24 cellular contexts compared by ENCODE assay signal in the genomic region with DNA sequence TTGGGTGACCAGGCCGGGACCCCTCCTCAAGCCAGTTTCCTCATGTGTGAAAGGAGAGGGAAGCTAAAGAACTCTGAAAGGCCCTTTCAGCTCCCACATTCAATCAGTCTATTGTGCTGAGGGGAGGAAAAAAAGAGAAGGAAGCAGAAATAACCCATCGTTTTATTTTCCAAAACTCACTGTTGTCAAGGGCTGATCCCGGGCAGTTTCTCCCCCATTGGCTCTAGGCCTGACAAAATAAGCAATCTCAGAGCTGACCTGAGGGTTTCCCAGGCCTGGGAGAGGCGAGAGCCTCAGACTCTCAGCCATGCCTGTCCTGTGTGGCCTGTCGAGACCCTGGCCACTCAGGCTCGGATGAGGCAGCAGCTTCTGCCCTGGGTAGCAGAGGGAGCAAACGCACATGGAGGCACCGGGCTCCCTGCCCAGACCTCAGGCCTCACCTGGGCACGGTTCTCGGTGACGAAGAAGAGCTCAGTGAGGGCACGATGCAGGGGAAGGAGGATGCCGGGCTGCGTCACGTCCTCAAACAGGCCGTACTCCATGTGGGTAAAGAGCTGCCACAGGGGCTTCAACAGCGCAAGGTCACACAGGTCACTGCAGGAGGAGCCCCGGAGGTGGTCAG. TPM values are rescaled to one million over a fixed set of nuclear protein-coding genes. Genes with fewer than 3 reads are reported as not detected.
A peak's percentile ranks its signal among the peaks of the same experiment; 100 is the strongest.
DNase-seq lines count a peak whose midpoint lies in the region; ATAC-seq and TF ChIP-seq lines count a peak whose summit lies in the region.
"Had no signal": no experiment of that assay in that cellular context is flagged by ENCODE, and none has a peak within 500 bp of the region (broad histone marks: within the 10 kb centered on the region; RNA-seq: fewer than 3 reads in every experiment).

No MANE protein-coding gene starts in this region.

- H2BK120ac ChIP-seq in IMR-90 (ENCODE audit: low read depth, low read length): 0 out of 2 replicates have a peak overlapping the region, but pooled peaks have one; percentile 57

- in situ Hi-C loops in IMR-90 (cut with MboI; ENCODE audit: low sequenced_read_pairs): loop anchor here (5.0 to 25.0 kb wide), 2 partner anchors 97 to 272 kb away; no protein-coding TSS in a partner anchor

- no peak overlapping the region; the same call in 2 of the 3 replicates for H2BK15ac ChIP-seq in IMR-90 (ENCODE audit: low read depth, low read length)

- no peak for TF ChIP-seq CTCF in IMR-90 (conservative IDR thresholded peaks at IDR 0.05; ENCODE audit: low read depth, low read length)
- no peak for TF ChIP-seq CTCF in coronary artery (IDR thresholded peaks at IDR 0.05)
- no peak for TF ChIP-seq CTCF in nephron (IDR thresholded peaks at IDR 0.05; ENCODE audit: unreplicated experiment in 3 of 3)
- no peak for TF ChIP-seq CTCF in adrenal gland (IDR thresholded peaks at IDR 0.05)

- H3K4me3 Mint-ChIP-seq in nephron: no peak overlapping the region
- H3K4me3 Mint-ChIP-seq: activated naive CD4-positive, alpha-beta T cell treated with anti-CD3 and anti-CD28 coated beads for 36 hours; CD14-positive monocyte; H9; mesothelial cell of epicardium; T-helper 2 cell treated with Interferon-gamma antibody and Interleukin-4, amounts not matched to agents 5 μg/mL and 100 μg/mL, for 36 hours had no signal

- H3K27me3 Mint-ChIP-seq in nephron (ENCODE audit: low read depth): no peaks in the 10 kb centered on the region

- H3K36me3 Mint-ChIP-seq in nephron (ENCODE audit: low read depth): peaks cover 62% of the 10 kb centered on the region

- BruUV-seq in IMR-90 (replicated peaks; lab: Mats Ljungman, UMichigan): no TSS peak

- H4K5ac ChIP-seq in IMR-90 (ENCODE audit: low read depth, low read length): no peak overlapping the region

- peak overlapping the region in 1 of 2 experiments; percentile 19; a peak in 1 of 4 replicates for H4K8ac ChIP-seq in IMR-90 (ENCODE audit: low read depth in 2 of 2, low read length in 2 of 2)

- peaks cover 23% of the 10 kb centered on the region for H3K4me1 ChIP-seq in IMR-90 (ENCODE audit: control insufficient read depth, insufficient read depth, low read length)
- H3K4me1 ChIP-seq in adrenal gland (replicated peaks in 1 of 2): peaks cover 0 to 6% of the 10 kb centered on the region in 2 donors
- H3K4me1 ChIP-seq: uterus had no signal

- H4K20me1 ChIP-seq in IMR-90 (ENCODE audit: insufficient read depth, low read length): peaks cover 19% of the 10 kb centered on the region

- peaks cover 0 to 26% of the 10 kb centered on the region in 2 experiments; a peak in 2 of 4 replicates for H3K79me1 ChIP-seq in IMR-90 (ENCODE audit: low read depth in 1 of 2, low read length in 2 of 2)

- POLR2A ChIA-PET in IMR-90 (lab: Charles Lee; ENCODE audit: unreplicated experiment): no interaction called here

- no peak overlapping the region for H3K4me3 ChIP-seq in IMR-90 (ENCODE audit: insufficient read depth, low read depth, low read length)
- no peak overlapping the region for H3K4me3 ChIP-seq in coronary artery
- no peak overlapping the region for H3K4me3 ChIP-seq in adrenal gland
- H3K4me3 ChIP-seq: SK-N-MC, uterus had no signal

- H3K9ac ChIP-seq in IMR-90 (ENCODE audit: low read depth, low read length): no peak overlapping the region

- H4K91ac ChIP-seq in IMR-90 (ENCODE audit: insufficient read depth, low read depth, low read length): peak overlapping the region; percentile 3; the same call in 1 of the 2 replicates

- no peaks in the 10 kb centered on the region for H3K27me3 ChIP-seq in IMR-90 (ENCODE audit: control insufficient read depth, insufficient read depth, low read length)
- H3K27me3 ChIP-seq in adrenal gland: no peaks in the 10 kb centered on the region
- H3K27me3 ChIP-seq: uterus had no signal

- no peak for TF ChIP-seq RAD21 in IMR-90 (IDR thresholded peaks at IDR 0.05; ENCODE audit: low read length)

- peak overlapping the region; percentile 8 for H3K4ac ChIP-seq in IMR-90 (ENCODE audit: low read depth, low read length)

- peak; percentile 16; the same call in 1 of the 2 replicates for ATAC-seq in IMR-90 (ENCODE audit: low read depth)
- ATAC-seq: HepG2, left lobe of liver had no signal

- no peaks in the 10 kb centered on the region for H3K9me3 Mint-ChIP-seq in nephron
- H3K9me3 Mint-ChIP-seq: activated naive CD4-positive, alpha-beta T cell treated with anti-CD3 and anti-CD28 coated beads for 36 hours; H9; mesothelial cell of epicardium; T-helper 2 cell treated with Interferon-gamma antibody and Interleukin-4, amounts not matched to agents 5 μg/mL and 100 μg/mL, for 36 hours had no signal

- no peak overlapping the region for H2AK9ac ChIP-seq in IMR-90 (replicated peaks; ENCODE audit: low read depth, low read length, poor library complexity)

- H3K18ac ChIP-seq in IMR-90 (ENCODE audit: low read depth, low read length): no peak overlapping the region; the same call in 1 of the 2 replicates

- H3K14ac ChIP-seq in IMR-90 (replicated peaks; ENCODE audit: low read depth, low read length): 0 out of 2 replicates have a peak overlapping the region, but pooled peaks have one; percentile 66

- H3K36me3 ChIP-seq in IMR-90 (ENCODE audit: control insufficient read depth, insufficient read depth, low read length): peaks cover 48% of the 10 kb centered on the region
- H3K36me3 ChIP-seq in adrenal gland (replicated peaks in 1 of 2): peaks cover 0 to 81% of the 10 kb centered on the region in 2 donors
- H3K36me3 ChIP-seq: uterus had no signal

- H3K27ac Mint-ChIP-seq in nephron: peak overlapping the region in 2 of 3 experiments; percentile 55 to 80
- H3K27ac Mint-ChIP-seq: activated naive CD4-positive, alpha-beta T cell treated with anti-CD3 and anti-CD28 coated beads for 36 hours; CD14-positive monocyte; mesothelial cell of epicardium; T-helper 2 cell treated with Interferon-gamma antibody and Interleukin-4, amounts not matched to agents 5 μg/mL and 100 μg/mL, for 36 hours had no signal

- peak; percentile 62 for DNase-seq in IMR-90
- no peak for DNase-seq in coronary artery (ENCODE audit: low spot score)
- DNase-seq in stimulated activated naive CD4-positive, alpha-beta T cell (lab: John Stamatoyannopoulos, UW): no peak
- no peak for DNase-seq in amniotic stem cell (lab: John Stamatoyannopoulos, UW)
- DNase-seq in adrenal gland: no peak
- DNase-seq: activated CD4-positive, alpha-beta T cell treated with anti-CD3 and anti-CD28 coated beads for 4 hours; activated naive CD4-positive, alpha-beta T cell treated with anti-CD3 and anti-CD28 coated beads for 36 hours; cerebellar nuclear complex; effector CD4-positive, alpha-beta T cell; H9; NCI-H187; NCI-H69; uterus had no signal

- H3K23ac ChIP-seq in IMR-90 (ENCODE audit: low read depth, low read length): no peak overlapping the region

- intact Hi-C loops in IMR-90 (cut with micrococcal nuclease) (loop anchor here (2.0 kb wide), 1 partner anchor 94 kb away; no protein-coding TSS in a partner anchor), adrenal gland (cut with DNase I) (loop anchor here in 1 of 2 donors (5.0 kb wide), 1 partner anchor 97 kb away; no protein-coding TSS in a partner anchor)

- H2AK5ac ChIP-seq in IMR-90 (ENCODE audit: low read depth, low read length): peak overlapping the region; percentile 68; the same call in 1 of the 2 replicates

- no peak for TF ChIP-seq POLR2A in IMR-90 (IDR thresholded peaks at IDR 0.05; ENCODE audit: low read depth, low read length)
- TF ChIP-seq POLR2A in adrenal gland (IDR thresholded peaks at IDR 0.05): no peak

- peak overlapping the region; percentile 82 for H2BK5ac ChIP-seq in IMR-90 (ENCODE audit: low read depth, low read length, poor library complexity, severe bottlenecking)

- H3K56ac ChIP-seq in IMR-90 (ENCODE audit: extremely low read depth, insufficient read depth, low read length): no peak overlapping the region

- 85% methylated on average over 15 of the region's 18 CpGs; no CpG with 5 or more reads in 1 of the 2 experiments for WGBS in IMR-90 (ENCODE audit: extremely low coverage in 2 of 2, insufficient read length in 1 of 2), 2 experiments
- WGBS in adrenal gland, 4 donors: 62 to 85% (median 77%) methylated on average over 7 to 18 of the region's 18 CpGs

- H2BK20ac ChIP-seq in IMR-90 (ENCODE audit: low read depth, low read length): no peak overlapping the region

- no peak overlapping the region for H2AFZ ChIP-seq in IMR-90 (replicated peaks; ENCODE audit: low read length, poor library complexity)

- H3K27ac ChIP-seq in IMR-90 (ENCODE audit: insufficient read depth, low read length): peak overlapping the region; percentile 68; the same call in 1 of the 2 replicates
- H3K27ac ChIP-seq in coronary artery: peak overlapping the region; percentile 60 to 83
- H3K27ac ChIP-seq in temporal lobe (ENCODE audit: low read depth, low read length): peak overlapping the region; percentile 95
- H3K27ac ChIP-seq in adrenal gland: peak overlapping the region in 2 of 5 donors; percentile 15 to 68
- H3K27ac ChIP-seq: epithelial cell of prostate, HL-60, SK-N-MC, uterus had no signal

- no peak overlapping the region; the same call in 1 of the 2 replicates for H3K4me2 ChIP-seq in IMR-90 (ENCODE audit: low read depth, low read length)

- CTCF ChIA-PET in IMR-90 (lab: Yijun Ruan, JAX): interaction anchor here (1.0 to 2.6 kb wide), 5 partner anchors 8 to 271 kb away, joined by 3 to 11 read pairs (median 8); no protein-coding TSS in a partner anchor

- dilution Hi-C loops in IMR-90 (cut with HindIII; ENCODE audit: low sequenced_read_pairs, unreplicated experiment): no loop called here

- peaks cover 26% of the 10 kb centered on the region for H3K9me1 ChIP-seq in IMR-90 (ENCODE audit: insufficient read depth, low read length)

- peaks cover 42% of the 10 kb centered on the region for H3K4me1 Mint-ChIP-seq in nephron

- H3K9me3 ChIP-seq in IMR-90 (ENCODE audit: control insufficient read depth, insufficient read depth, low read length) (no peaks in the 10 kb centered on the region), adrenal gland (replicated peaks in 1 of 3) (no peaks in the 10 kb centered on the region)
- H3K9me3 ChIP-seq: uterus had no signal

TF ChIP-seq in IMR-90, 13 proteins besides CTCF, POLR2A, EP300 and RAD21 (continues in another document):
- TF ChIP-seq BHLHE40 (IDR thresholded peaks at IDR 0.05; ENCODE audit: low read depth, low read length) (no peak), MAFK (IDR thresholded peaks at IDR 0.05; ENCODE audit: low read depth, low read length) (no peak), NFE2L2 (IDR thresholded peaks at IDR 0.05; ENCODE audit: low read depth, low read length) (no peak)

RNA-seq across cellular contexts. Expression of gene ATP2A3, which starts 45.0 kb away (rescaled TPM):
- total RNA-seq in IMR-90 (2012; rRNA removed): 0.18 and 0.28 TPM in 2 replicates
- 0.63 and 0.76 TPM in 2 replicates for polyA plus RNA-seq in IMR-90 (2012; rRNA removed)
- 0.56 and 1.3 TPM in 2 replicates for polyA plus RNA-seq in IMR-90 (2012; cell fraction: cytosol; rRNA removed)
- polyA plus RNA-seq in IMR-90 (2012; cell fraction: nucleus; rRNA removed; ENCODE audit: low replicate concordance): 2.3 and 3.6 TPM in 2 replicates
- total RNA-seq in temporal lobe: 2.2 TPM
- 10 to 100 TPM; 12.1 to 29.1 (median 15.9) TPM for total RNA-seq in adrenal gland
- polyA plus RNA-seq in adrenal gland: 10 to 100 TPM in 2 of 3 donors, 1 to 10 TPM in 1; 3.7 to 27.1 (median 26.1) TPM
- total RNA-seq: HepG2 had no signal
- polyA plus RNA-seq: neural cell had no signal
